Comparison of ENCODE assay signal across 15 cellular contexts in the genomic region with DNA sequence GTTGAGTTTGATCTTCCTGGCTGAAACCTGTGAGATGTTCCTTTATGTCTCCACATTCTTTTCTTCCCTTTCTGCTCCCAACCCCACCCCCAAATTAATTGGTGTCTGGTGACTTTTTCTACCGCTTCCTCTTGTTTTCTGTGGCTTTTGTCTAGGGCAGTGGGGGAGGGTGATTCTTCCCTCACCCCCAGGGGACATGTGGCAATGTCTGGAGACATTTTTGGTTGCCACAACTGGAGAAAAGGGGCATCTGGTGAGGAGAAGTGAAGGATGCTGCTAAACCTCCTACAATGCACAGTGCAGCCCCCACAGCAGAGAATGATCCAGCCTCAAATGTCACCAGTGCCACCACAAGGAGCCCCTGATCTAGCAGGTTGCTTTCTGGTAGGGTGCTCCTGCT.
DNase-seq lines count a peak whose midpoint lies in the region; ATAC-seq and TF ChIP-seq lines count a peak whose summit lies in the region.
"Had no signal": no experiment of that assay in that cellular context is flagged by ENCODE, and none has a peak within 500 bp of the region (broad histone marks: within the 10 kb centered on the region; RNA-seq: fewer than 3 reads in every experiment).

No MANE protein-coding gene starts in this region.

- no peaks in the 10 kb centered on the region for H3K36me3 Mint-ChIP-seq in chondrocyte (ENCODE audit: low read depth)
- H3K36me3 Mint-ChIP-seq: activated naive CD8-positive, alpha-beta T cell had no signal

- no peak overlapping the region for H3K27ac Mint-ChIP-seq in chondrocyte (ENCODE audit: unreplicated experiment)
- H3K27ac Mint-ChIP-seq: activated naive CD8-positive, alpha-beta T cell; T-helper 1 cell treated with Interleukin-12 subunit alpha and Interleukin-12 subunit beta and Interleukin-4 antibody, amounts not matched to agents 30 μg/mL and 1 μg/mL, for 36 hours had no signal

- DNase-seq in Kasumi-1 (lab: John Stamatoyannopoulos, UW) (peak; percentile 0 to 16), SJSA1 (ENCODE audit: low read depth in 1 of 2, low spot score in 2 of 2) (no peak), hepatocyte (ENCODE audit: low spot score) (no peak), testis (no peak), DMS79 treated with DMSO at 0.1 percent for 48 hours (lab: John Stamatoyannopoulos, UW) (no peak), chondrocyte (ENCODE audit: low spot score) (no peak)
- DNase-seq: activated CD4-positive, CD25-positive, alpha-beta regulatory T cell treated with anti-CD3 and anti-CD28 coated beads, Interleukin-2, amount 50 U/mL, for 72 hours; central memory CD4-positive, alpha-beta T cell; MM.1S; NCI-H2171 had no signal

- H3K4me1 Mint-ChIP-seq in chondrocyte (ENCODE audit: low read depth), result peaks cover 55% of the 10 kb centered on the region

- H3K36me3 ChIP-seq in SJSA1, result no peaks in the 10 kb centered on the region
- no peaks in the 10 kb centered on the region for H3K36me3 ChIP-seq in hepatocyte (replicated peaks; ENCODE audit: insufficient read depth, low read depth)
- no peaks in the 10 kb centered on the region for H3K36me3 ChIP-seq in testis (ENCODE audit: low read depth, missing control alignments)
- H3K36me3 ChIP-seq: tibial nerve had no signal

- TF ChIP-seq POLR2A in testis (IDR thresholded peaks at IDR 0.05), result no peak

- no peak overlapping the region for H2AFZ ChIP-seq in hepatocyte

- peaks cover 16% of the 10 kb centered on the region for H3K4me1 ChIP-seq in SJSA1 (replicated peaks)
- H3K4me1 ChIP-seq in hepatocyte (ENCODE audit: insufficient read depth), result peaks cover 11% of the 10 kb centered on the region
- peaks cover 15% of the 10 kb centered on the region for H3K4me1 ChIP-seq in testis
- H3K4me1 ChIP-seq: psoas muscle had no signal

- H3K9me3 ChIP-seq in SJSA1 (replicated peaks) (no peaks in the 10 kb centered on the region), hepatocyte (ENCODE audit: low read depth) (no peaks in the 10 kb centered on the region), testis (no peaks in the 10 kb centered on the region)
- H3K9me3 ChIP-seq: psoas muscle, tibial nerve had no signal

- H3K9me2 ChIP-seq in hepatocyte (replicated peaks; ENCODE audit: insufficient read depth), result no peaks in the 10 kb centered on the region

- H3K27me3 Mint-ChIP-seq in chondrocyte (ENCODE audit: low read depth), result no peaks in the 10 kb centered on the region
- H3K27me3 Mint-ChIP-seq: activated naive CD8-positive, alpha-beta T cell had no signal

- WGBS in hepatocyte (ENCODE audit: low lambda C conversion rate, missing lambda C conversion rate), result 50% methylated on average over 1 of the region's 1 CpG
- WGBS in testis, 2 donors, result 56 to 60% methylated on average over 1 of the region's 1 CpG

- H4K20me1 ChIP-seq in hepatocyte (ENCODE audit: insufficient read depth, poor library complexity, severe bottlenecking), result no peaks in the 10 kb centered on the region

- no peaks in the 10 kb centered on the region for H3K9me3 Mint-ChIP-seq in chondrocyte (ENCODE audit: low read depth)
- H3K9me3 Mint-ChIP-seq: T-helper 1 cell treated with Interleukin-12 subunit alpha and Interleukin-12 subunit beta and Interleukin-4 antibody, amounts not matched to agents 30 μg/mL and 1 μg/mL, for 36 hours had no signal

- no peak for ATAC-seq in GM19467 (IDR thresholded peaks at IDR 0.05; ENCODE audit: unreplicated experiment)

- peak overlapping the region; percentile 3 for H3K4me2 ChIP-seq in hepatocyte

- no peaks in the 10 kb centered on the region for H3K79me2 ChIP-seq in hepatocyte

- no peaks in the 10 kb centered on the region for H3K27me3 ChIP-seq in SJSA1 (replicated peaks)
- H3K27me3 ChIP-seq in hepatocyte, result no peaks in the 10 kb centered on the region
- H3K27me3 ChIP-seq in testis, result no peaks in the 10 kb centered on the region
- H3K27me3 ChIP-seq: tibial nerve had no signal

- peak overlapping the region; percentile 7; the same call in 1 of the 2 replicates for H3K27ac ChIP-seq in SJSA1
- H3K27ac ChIP-seq in hepatocyte, result no peak overlapping the region
- peak overlapping the region; percentile 24 to 53 for H3K27ac ChIP-seq in testis
- H3K27ac ChIP-seq: psoas muscle had no signal

- H3K4me3 ChIP-seq in SJSA1, result no peak overlapping the region
- H3K4me3 ChIP-seq in hepatocyte, result no peak overlapping the region
- H3K4me3 ChIP-seq in testis, result no peak overlapping the region
- H3K4me3 ChIP-seq: psoas muscle, tibial nerve had no signal

- TF ChIP-seq CTCF in hepatocyte (IDR thresholded peaks at IDR 0.05; ENCODE audit: poor library complexity) (no peak), testis (IDR thresholded peaks at IDR 0.05) (no peak), chondrocyte (IDR thresholded peaks at IDR 0.05) (no peak)

- intact Hi-C loops in testis (cut with DNase I; ENCODE audit: low total_unique reads), result no loop called here

- no peak overlapping the region for H3K4me3 Mint-ChIP-seq in chondrocyte (ENCODE audit: unreplicated experiment)
- H3K4me3 Mint-ChIP-seq: activated naive CD8-positive, alpha-beta T cell; T-helper 1 cell treated with Interleukin-12 subunit alpha and Interleukin-12 subunit beta and Interleukin-4 antibody, amounts not matched to agents 30 μg/mL and 1 μg/mL, for 36 hours had no signal

Comparison
In these comparisons a context has a peak if more than half of its experiments do, and no peak if none do; other contexts are left out.
1. DNase-seq: peak in Kasumi-1 (2 of 2); none in SJSA1 (0 of 2), hepatocyte (single experiment), testis (single experiment), DMS79 treated with DMSO at 0.1 percent for 48 hours (single experiment) and chondrocyte (single experiment).